In the genomic region with DNA sequence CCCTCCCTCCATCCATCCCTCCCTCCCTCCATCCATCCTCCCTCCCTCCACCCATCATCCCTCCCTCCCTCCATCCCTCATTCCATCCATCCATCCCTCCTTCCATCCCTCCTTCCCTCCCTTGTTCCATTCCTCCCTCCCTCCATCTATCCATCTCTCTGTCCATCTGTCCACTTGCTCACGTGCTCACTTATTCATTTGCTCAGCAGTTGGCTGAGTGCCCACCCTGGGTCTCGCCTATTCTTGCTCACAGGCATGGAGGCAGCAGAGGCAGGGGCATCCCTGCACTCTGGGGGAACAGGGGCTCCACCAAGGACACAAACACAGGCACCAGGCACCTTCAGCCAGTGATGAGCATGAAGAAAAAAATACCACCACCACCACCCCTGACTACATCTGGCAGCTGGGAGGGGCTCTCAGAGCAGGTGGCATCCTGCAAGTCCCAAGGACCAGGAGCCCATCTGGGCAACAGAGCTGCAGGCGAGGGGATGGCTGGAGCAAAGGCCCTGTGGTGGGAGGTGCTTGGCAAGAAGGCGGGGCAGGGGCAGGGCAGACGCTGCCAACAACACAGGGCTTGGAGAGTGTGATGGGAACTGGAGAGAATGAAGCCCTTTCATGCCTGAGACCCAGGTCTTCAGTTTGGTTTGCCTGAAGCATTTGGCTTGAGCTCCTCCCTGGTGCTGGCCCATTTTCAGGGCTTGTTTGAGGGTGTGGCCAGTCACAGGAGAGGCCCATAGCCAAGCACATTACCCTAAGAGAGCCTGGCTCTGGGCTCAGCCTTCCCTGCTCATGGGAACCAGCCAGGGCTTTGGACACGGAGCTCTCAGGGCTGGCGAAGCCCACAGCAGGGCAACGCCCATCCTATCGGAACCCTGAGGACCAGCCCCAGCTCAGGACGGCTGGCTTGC, we compare ENCODE assay signal across 2 cellular contexts.
TF ChIP-seq lines count a peak whose summit lies in the region.

No MANE protein-coding gene starts in this region.

TF ChIP-seq in IMR-90, 13 proteins besides CTCF, POLR2A, EP300 and RAD21:
- TF ChIP-seq SMC3 (IDR thresholded peaks at IDR 0.05; ENCODE audit: low read depth, low read length) (no peak), BHLHE40 (IDR thresholded peaks at IDR 0.05; ENCODE audit: low read depth, low read length) (no peak), RCOR1 (IDR thresholded peaks at IDR 0.05; ENCODE audit: insufficient replicate concordance, low read length) (no peak), NFE2L2 (IDR thresholded peaks at IDR 0.05; ENCODE audit: low read depth, low read length) (no peak), CHD1 (IDR thresholded peaks at IDR 0.05; ENCODE audit: low read depth, low read length) (no peak), RFX5 (IDR thresholded peaks at IDR 0.05; ENCODE audit: low read depth, low read length) (no peak), ELK1 (IDR thresholded peaks at IDR 0.05; ENCODE audit: borderline replicate concordance, low read depth, low read length) (no peak), FOS (IDR thresholded peaks at IDR 0.05; ENCODE audit: low read depth, low read length) (no peak), MAFK (IDR thresholded peaks at IDR 0.05; ENCODE audit: low read depth, low read length) (no peak), MXI1 (IDR thresholded peaks at IDR 0.05; ENCODE audit: borderline replicate concordance, low read depth, low read length) (no peak), CEBPB (IDR thresholded peaks at IDR 0.05; ENCODE audit: low read depth, low read length) (no peak), MAZ (IDR thresholded peaks at IDR 0.05; ENCODE audit: borderline replicate concordance, low read depth, low read length) (no peak)
- TF ChIP-seq, protein P1, sequence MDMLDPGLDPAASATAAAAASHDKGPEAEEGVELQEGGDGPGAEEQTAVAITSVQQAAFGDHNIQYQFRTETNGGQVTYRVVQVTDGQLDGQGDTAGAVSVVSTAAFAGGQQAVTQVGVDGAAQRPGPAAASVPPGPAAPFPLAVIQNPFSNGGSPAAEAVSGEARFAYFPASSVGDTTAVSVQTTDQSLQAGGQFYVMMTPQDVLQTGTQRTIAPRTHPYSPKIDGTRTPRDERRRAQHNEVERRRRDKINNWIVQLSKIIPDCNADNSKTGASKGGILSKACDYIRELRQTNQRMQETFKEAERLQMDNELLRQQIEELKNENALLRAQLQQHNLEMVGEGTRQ (IDR thresholded peaks at IDR 0.05; ENCODE audit: low read depth, low read length): no peak

TF ChIP-seq in GM23338, 12 proteins besides CTCF, POLR2A, EP300 and RAD21:
- TF ChIP-seq EZH2phosphoT487 (IDR thresholded peaks at IDR 0.05; ENCODE audit: unreplicated experiment) (no peak), EZH2 (IDR thresholded peaks at IDR 0.05; ENCODE audit: low read depth, unreplicated experiment) (no peak), ZNF462 (CRISPR knock-in tag; IDR thresholded peaks at IDR 0.05) (no peak), POLR2AphosphoS5 (IDR thresholded peaks at IDR 0.05; ENCODE audit: low read depth) (no peak), ZNF331 (CRISPR knock-in tag; IDR thresholded peaks at IDR 0.05; ENCODE audit: low read depth) (no peak), CREB1 (CRISPR knock-in tag; IDR thresholded peaks at IDR 0.05; ENCODE audit: low read depth) (no peak), ZNF114 (CRISPR knock-in tag; IDR thresholded peaks at IDR 0.05) (no peak), STAT1 (IDR thresholded peaks at IDR 0.05; ENCODE audit: unreplicated experiment) (no peak), JUNB (IDR thresholded peaks at IDR 0.05; ENCODE audit: unreplicated experiment) (no peak), NANOG (IDR thresholded peaks at IDR 0.05; ENCODE audit: borderline replicate concordance) (no peak)
- TF ChIP-seq, protein P2, sequence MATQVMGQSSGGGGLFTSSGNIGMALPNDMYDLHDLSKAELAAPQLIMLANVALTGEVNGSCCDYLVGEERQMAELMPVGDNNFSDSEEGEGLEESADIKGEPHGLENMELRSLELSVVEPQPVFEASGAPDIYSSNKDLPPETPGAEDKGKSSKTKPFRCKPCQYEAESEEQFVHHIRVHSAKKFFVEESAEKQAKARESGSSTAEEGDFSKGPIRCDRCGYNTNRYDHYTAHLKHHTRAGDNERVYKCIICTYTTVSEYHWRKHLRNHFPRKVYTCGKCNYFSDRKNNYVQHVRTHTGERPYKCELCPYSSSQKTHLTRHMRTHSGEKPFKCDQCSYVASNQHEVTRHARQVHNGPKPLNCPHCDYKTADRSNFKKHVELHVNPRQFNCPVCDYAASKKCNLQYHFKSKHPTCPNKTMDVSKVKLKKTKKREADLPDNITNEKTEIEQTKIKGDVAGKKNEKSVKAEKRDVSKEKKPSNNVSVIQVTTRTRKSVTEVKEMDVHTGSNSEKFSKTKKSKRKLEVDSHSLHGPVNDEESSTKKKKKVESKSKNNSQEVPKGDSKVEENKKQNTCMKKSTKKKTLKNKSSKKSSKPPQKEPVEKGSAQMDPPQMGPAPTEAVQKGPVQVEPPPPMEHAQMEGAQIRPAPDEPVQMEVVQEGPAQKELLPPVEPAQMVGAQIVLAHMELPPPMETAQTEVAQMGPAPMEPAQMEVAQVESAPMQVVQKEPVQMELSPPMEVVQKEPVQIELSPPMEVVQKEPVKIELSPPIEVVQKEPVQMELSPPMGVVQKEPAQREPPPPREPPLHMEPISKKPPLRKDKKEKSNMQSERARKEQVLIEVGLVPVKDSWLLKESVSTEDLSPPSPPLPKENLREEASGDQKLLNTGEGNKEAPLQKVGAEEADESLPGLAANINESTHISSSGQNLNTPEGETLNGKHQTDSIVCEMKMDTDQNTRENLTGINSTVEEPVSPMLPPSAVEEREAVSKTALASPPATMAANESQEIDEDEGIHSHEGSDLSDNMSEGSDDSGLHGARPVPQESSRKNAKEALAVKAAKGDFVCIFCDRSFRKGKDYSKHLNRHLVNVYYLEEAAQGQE (IDR thresholded peaks at IDR 0.05; ENCODE audit: unreplicated experiment): no peak
- TF ChIP-seq, protein P3, sequence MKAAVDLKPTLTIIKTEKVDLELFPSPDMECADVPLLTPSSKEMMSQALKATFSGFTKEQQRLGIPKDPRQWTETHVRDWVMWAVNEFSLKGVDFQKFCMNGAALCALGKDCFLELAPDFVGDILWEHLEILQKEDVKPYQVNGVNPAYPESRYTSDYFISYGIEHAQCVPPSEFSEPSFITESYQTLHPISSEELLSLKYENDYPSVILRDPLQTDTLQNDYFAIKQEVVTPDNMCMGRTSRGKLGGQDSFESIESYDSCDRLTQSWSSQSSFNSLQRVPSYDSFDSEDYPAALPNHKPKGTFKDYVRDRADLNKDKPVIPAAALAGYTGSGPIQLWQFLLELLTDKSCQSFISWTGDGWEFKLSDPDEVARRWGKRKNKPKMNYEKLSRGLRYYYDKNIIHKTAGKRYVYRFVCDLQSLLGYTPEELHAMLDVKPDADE (IDR thresholded peaks at IDR 0.05): no peak
